ENCODE assay signal across 15 cellular contexts in the genomic region with DNA sequence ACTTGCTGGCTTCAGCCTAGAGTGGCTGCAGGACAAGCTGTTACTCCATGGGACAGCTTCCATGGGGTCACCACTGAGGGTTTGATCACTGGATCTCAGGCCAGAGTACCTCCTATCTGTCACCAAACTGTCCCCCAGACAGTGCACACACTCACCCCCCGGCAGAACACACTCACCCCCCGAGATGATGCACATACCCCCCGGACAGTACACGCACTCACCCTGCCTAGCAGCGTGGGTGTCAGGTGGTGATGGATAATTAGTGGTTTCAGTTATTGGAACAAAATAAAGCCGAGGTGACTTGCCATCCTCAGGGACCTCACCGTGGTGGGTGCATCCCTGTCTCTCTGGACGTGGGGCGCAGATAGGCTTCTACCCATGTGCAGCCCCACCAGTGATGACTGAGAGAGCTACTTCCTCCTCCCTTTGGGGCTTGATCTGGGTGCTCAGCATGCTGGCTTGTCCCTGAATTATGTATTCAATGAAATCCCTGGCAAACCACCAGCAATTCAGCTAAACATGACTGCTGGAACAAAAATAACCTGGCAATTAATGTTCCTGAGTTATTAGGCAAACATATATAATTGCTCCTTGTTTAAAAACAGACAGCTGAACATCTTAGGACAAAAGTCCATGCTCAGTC.
A peak's percentile ranks its signal among the peaks of the same experiment; 100 is the strongest.
DNase-seq lines count a peak whose midpoint lies in the region; ATAC-seq and TF ChIP-seq lines count a peak whose summit lies in the region.
"Had no signal": no experiment of that assay in that cellular context is flagged by ENCODE, and none has a peak within 500 bp of the region (broad histone marks: within the 10 kb centered on the region; RNA-seq: fewer than 3 reads in every experiment).

No MANE protein-coding gene starts in this region.

- CTCF ChIA-PET in HEK293 (lab: Yijun Ruan, JAX), result no interaction called here

- no peak overlapping the region for H3K9ac ChIP-seq in BLaER1

- peak overlapping the region; percentile 96 for H3K27ac ChIP-seq in BLaER1
- H3K27ac ChIP-seq in HEK293 (ENCODE audit: extremely low read depth, low read depth, low read length), result no peak overlapping the region
- H3K27ac ChIP-seq: HL-60 had no signal

- H3K9me3 ChIP-seq in BLaER1, result peaks cover 20% of the 10 kb centered on the region
- no peaks in the 10 kb centered on the region for H3K9me3 ChIP-seq in HEK293 (ENCODE audit: control insufficient read depth, insufficient read depth, low read depth, low read length)

- H3K4me3 ChIP-seq in BLaER1 (no peak overlapping the region), HEK293 (ENCODE audit: low read depth, low read length) (no peak overlapping the region)
- H3K4me3 ChIP-seq: GM23338 had no signal

- H3K36me3 Mint-ChIP-seq in central memory CD8-positive, alpha-beta T cell (ENCODE audit: insufficient read depth), result peaks cover 19% of the 10 kb centered on the region

- H3K4me1 Mint-ChIP-seq in central memory CD8-positive, alpha-beta T cell, result peaks cover 20% of the 10 kb centered on the region
- H3K4me1 Mint-ChIP-seq: GM23338 had no signal

- no peaks in the 10 kb centered on the region for H4K20me1 ChIP-seq in BLaER1

- POLR2A ChIA-PET in HEK293 (lab: Yijun Ruan, JAX), result interaction anchor here (0.5 to 0.6 kb wide), 2 partner anchors 10 to 205 kb away, joined by 3 to 5 read pairs; no protein-coding TSS in a partner anchor

- H3K4me3 Mint-ChIP-seq in central memory CD8-positive, alpha-beta T cell, result no peak overlapping the region
- H3K4me3 Mint-ChIP-seq: CD8-positive, alpha-beta T cell; GM23338 had no signal

- no peak for ATAC-seq in central memory CD8-positive, alpha-beta T cell (replicated peaks; ENCODE audit: extremely low read depth, poor library complexity, severe bottlenecking)
- ATAC-seq: CD8-positive, alpha-beta T cell; GM23338 had no signal

- DNase-seq in NCI-H69 (lab: John Stamatoyannopoulos, UW), result peak; percentile 86
- DNase-seq in central memory CD8-positive, alpha-beta T cell (ENCODE audit: low spot score in 2 of 2), result no peak
- no peak for DNase-seq in activated naive CD4-positive, alpha-beta T cell treated with Interleukin-2 at 50 U/mL for 16 hours
- no peak for DNase-seq in cerebellar nuclear complex (lab: John Stamatoyannopoulos, UW)
- no peak for DNase-seq in activated CD8-positive, alpha-beta memory T cell treated with anti-CD3 and anti-CD28 coated beads, Interleukin-2, amount 50 U/mL, for 48 hours
- DNase-seq: AML-193; CD8-positive, alpha-beta T cell; NCI-H1048; NCI-H2029 treated with DMSO at 0.1 percent for 48 hours; NCI-H226; SHP77 treated with DMSO at 0.1 percent for 48 hours had no signal

- no peaks in the 10 kb centered on the region for H3K27me3 Mint-ChIP-seq in central memory CD8-positive, alpha-beta T cell

- H3K27ac Mint-ChIP-seq in central memory CD8-positive, alpha-beta T cell (ENCODE audit: low read depth), result peak overlapping the region; percentile 12
- H3K27ac Mint-ChIP-seq: CD8-positive, alpha-beta T cell; GM23338 had no signal

- H3K9me3 Mint-ChIP-seq in central memory CD8-positive, alpha-beta T cell, result no peaks in the 10 kb centered on the region
- H3K9me3 Mint-ChIP-seq: CD8-positive, alpha-beta T cell; GM23338 had no signal

- TF ChIP-seq CTCF in HEK293 (tag by site-specific recombination; IDR thresholded peaks at IDR 0.05), result no peak

- H3K4me2 ChIP-seq in BLaER1, result peak overlapping the region; percentile 19; the same call in 1 of the 2 replicates
- H3K4me2 ChIP-seq: GM23338 had no signal

- H3K4me1 ChIP-seq in BLaER1 (peaks cover 76% of the 10 kb centered on the region), HEK293 (ENCODE audit: control insufficient read depth, insufficient read depth, low read length) (no peaks in the 10 kb centered on the region)

- no peaks in the 10 kb centered on the region for H3K27me3 ChIP-seq in BLaER1

- H3K36me3 ChIP-seq in BLaER1 (peaks cover 78% of the 10 kb centered on the region), HEK293 (ENCODE audit: control insufficient read depth in 2 of 2, insufficient read depth in 1 of 2, low read length in 2 of 2) (peaks cover 0 to 38% of the 10 kb centered on the region in 2 experiments; a peak in 1 of 3 replicates)

TF ChIP-seq in HEK293, 187 proteins besides CTCF, POLR2A, EP300 and RAD21:
- TF ChIP-seq, protein P1, sequence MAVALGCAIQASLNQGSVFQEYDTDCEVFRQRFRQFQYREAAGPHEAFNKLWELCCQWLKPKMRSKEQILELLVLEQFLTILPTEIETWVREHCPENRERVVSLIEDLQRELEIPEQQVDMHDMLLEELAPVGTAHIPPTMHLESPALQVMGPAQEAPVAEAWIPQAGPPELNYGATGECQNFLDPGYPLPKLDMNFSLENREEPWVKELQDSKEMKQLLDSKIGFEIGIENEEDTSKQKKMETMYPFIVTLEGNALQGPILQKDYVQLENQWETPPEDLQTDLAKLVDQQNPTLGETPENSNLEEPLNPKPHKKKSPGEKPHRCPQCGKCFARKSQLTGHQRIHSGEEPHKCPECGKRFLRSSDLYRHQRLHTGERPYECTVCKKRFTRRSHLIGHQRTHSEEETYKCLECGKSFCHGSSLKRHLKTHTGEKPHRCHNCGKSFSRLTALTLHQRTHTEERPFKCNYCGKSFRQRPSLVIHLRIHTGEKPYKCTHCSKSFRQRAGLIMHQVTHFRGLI (tag by site-specific recombination; IDR thresholded peaks at IDR 0.05), result no peak
- TF ChIP-seq ZNF138 (tag by site-specific recombination; IDR thresholded peaks at IDR 0.05; ENCODE audit: borderline replicate concordance) (no peak), ZNF274 (IDR thresholded peaks at IDR 0.05; ENCODE audit: low read length) (no peak), ZNF274 (tag by site-specific recombination; IDR thresholded peaks at IDR 0.05; ENCODE audit: borderline replicate concordance) (no peak), GLIS1 (tag by site-specific recombination; IDR thresholded peaks at IDR 0.05) (peak; percentile 98), GLIS2 (tag by site-specific recombination; IDR thresholded peaks at IDR 0.05) (peak; percentile 55)
